ENCODE assay signal across 9 cellular contexts in the genomic region with DNA sequence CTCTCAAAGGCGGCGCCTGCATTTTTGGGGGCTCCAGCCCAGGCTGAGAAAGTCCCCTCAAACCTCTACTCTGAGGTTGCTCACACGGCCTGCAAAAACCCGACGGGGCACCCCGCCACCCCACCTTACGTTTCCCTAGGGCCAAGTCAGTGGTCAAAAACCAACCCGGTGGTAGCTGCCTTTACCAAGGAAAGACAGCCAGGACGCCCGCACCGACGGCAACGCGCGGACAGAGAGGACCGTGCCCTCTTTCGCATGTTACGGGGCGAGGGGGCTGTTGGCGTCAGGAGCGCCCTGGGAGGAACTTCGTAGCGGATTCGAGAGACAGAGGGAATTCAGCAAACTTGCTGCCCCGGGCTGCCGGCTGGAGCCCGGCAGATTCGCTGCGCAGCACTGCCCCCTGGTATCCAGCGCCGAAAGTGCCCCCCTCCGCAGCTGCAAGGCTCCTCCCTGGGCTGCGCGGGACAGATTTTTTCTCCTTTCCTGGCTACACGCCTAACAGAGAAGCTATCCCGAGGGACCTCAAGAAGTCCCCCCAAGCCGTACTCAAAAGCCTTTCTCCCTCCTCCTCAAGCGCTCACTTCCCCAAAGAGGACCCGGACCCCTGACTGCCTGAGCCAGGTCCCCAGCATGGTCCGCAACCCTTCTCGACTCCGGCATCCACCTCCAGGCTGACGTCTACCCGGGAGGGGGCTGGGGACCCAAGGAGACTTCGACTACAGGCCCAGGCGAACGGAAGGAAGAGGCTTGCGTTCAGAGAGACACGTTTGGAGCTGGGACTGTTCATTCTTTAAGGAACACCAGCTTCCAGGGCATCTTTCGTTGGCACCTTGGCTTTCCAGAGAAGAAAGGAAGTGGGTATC. TPM values are rescaled to one million over a fixed set of nuclear protein-coding genes. Genes with fewer than 3 reads are reported as not detected.
DNase-seq lines count a peak whose midpoint lies in the region; ATAC-seq, FAIRE-seq and TF ChIP-seq lines count a peak whose summit lies in the region.
"Had no signal": no experiment of that assay in that cellular context is flagged by ENCODE, and none has a peak within 500 bp of the region (broad histone marks: within the 10 kb centered on the region; RNA-seq: fewer than 3 reads in every experiment).

No MANE protein-coding gene starts in this region.

- H3K36me3 ChIP-seq in brain microvascular endothelial cell (replicated peaks): no peaks in the 10 kb centered on the region
- H3K36me3 ChIP-seq in kidney (ENCODE audit: control insufficient read depth in 1 of 2, insufficient read depth in 2 of 2, low read length in 2 of 2): no peaks in the 10 kb centered on the region
- no peaks in the 10 kb centered on the region for H3K36me3 ChIP-seq in thoracic aorta

- peaks cover 0 to 19% of the 10 kb centered on the region in 2 donors for H3K4me1 ChIP-seq in kidney (ENCODE audit: control insufficient read depth in 1 of 2, insufficient read depth in 1 of 2, low read depth in 1 of 2, low read length in 2 of 2)
- peaks cover 27 to 39% of the 10 kb centered on the region in 2 donors for H3K4me1 ChIP-seq in thoracic aorta (ENCODE audit: control insufficient read depth in 1 of 2, low read depth in 2 of 2)

- peak; percentile 53 for DNase-seq in activated CD4-positive, alpha-beta T cell treated with anti-CD3 and anti-CD28 coated beads for 48 hours
- DNase-seq in activated CD4-positive, alpha-beta T cell treated with anti-CD3 and anti-CD28 coated beads, Interleukin-2, amount 50 U/mL, for 4 hours: no peak
- DNase-seq in NCI-H1105 treated with DMSO at 0.1 percent for 48 hours (lab: John Stamatoyannopoulos, UW) (peak; percentile 7), brain microvascular endothelial cell (peak; percentile 16), kidney (peak; percentile 74), thoracic aorta (ENCODE audit: low spot score) (no peak)

- H3K9me3 ChIP-seq in kidney (ENCODE audit: control insufficient read depth in 1 of 2, low read length in 2 of 2) (no peaks in the 10 kb centered on the region), thoracic aorta (no peaks in the 10 kb centered on the region)

- no peak overlapping the region for H3K9ac ChIP-seq in kidney (ENCODE audit: low read length in 2 of 2)

- no peak for FAIRE-seq in kidney (lab: Jason Lieb, UNC)

- H3K27ac ChIP-seq in brain microvascular endothelial cell (no peak overlapping the region), kidney (ENCODE audit: low read depth in 2 of 2, low read length in 2 of 2) (no peak overlapping the region), thoracic aorta (no peak overlapping the region)

- in situ Hi-C loops in brain microvascular endothelial cell (cut with HindIII; ENCODE audit: low pct_ligation_motif_present, low sequenced_read_pairs): loop anchor here (25.0 kb wide), 2 partner anchors 353 to 478 kb away; no protein-coding TSS in a partner anchor

- H3K27me3 ChIP-seq in brain microvascular endothelial cell (replicated peaks): peaks cover 95% of the 10 kb centered on the region
- H3K27me3 ChIP-seq in thoracic aorta (replicated peaks; ENCODE audit: insufficient read depth): peaks cover 45% of the 10 kb centered on the region

- ATAC-seq in thoracic aorta (ENCODE audit: insufficient number of reproducible peaks, low FRiP score, low read depth) (no peak), HG03342 (IDR thresholded peaks at IDR 0.05; ENCODE audit: unreplicated experiment) (no peak), GM19395 (IDR thresholded peaks at IDR 0.05; ENCODE audit: unreplicated experiment) (no peak)

- H3K4me3 ChIP-seq in brain microvascular endothelial cell (ENCODE audit: low read depth, low read length) (no peak overlapping the region), kidney (ENCODE audit: low read length in 2 of 2) (peak overlapping the region in 1 of 2 donors; percentile 26), thoracic aorta (peak overlapping the region; percentile 65)

- intact Hi-C loops in kidney (cut with DNase I): no loop called here

- TF ChIP-seq CTCF in brain microvascular endothelial cell (IDR thresholded peaks at IDR 0.05; ENCODE audit: low read depth, low read length, missing control alignments) (peak; percentile 85), kidney (IDR thresholded peaks at IDR 0.05; ENCODE audit: borderline replicate concordance, extremely low read depth, insufficient read depth) (peak; percentile 44), thoracic aorta (IDR thresholded peaks at IDR 0.05) (peak; percentile 37)

RNA-seq across cellular contexts. Expression of gene VAX1, which starts 27.7 kb away (rescaled TPM):
- not detected for total RNA-seq in kidney
- polyA plus RNA-seq in kidney (ENCODE audit: insufficient read depth, low read depth, low replicate concordance): not detected
- not detected for total RNA-seq in thoracic aorta
- total RNA-seq: dermis microvascular lymphatic vessel endothelial cell had no signal

RNA-seq across cellular contexts. Expression of gene KCNK18, which starts 31.5 kb away (rescaled TPM):
- total RNA-seq in kidney (not detected), thoracic aorta (not detected)
- not detected for polyA plus RNA-seq in kidney (ENCODE audit: insufficient read depth, low read depth, low replicate concordance)
- total RNA-seq: dermis microvascular lymphatic vessel endothelial cell had no signal

Comparison
In these comparisons a context has a peak if more than half of its experiments do, and no peak if none do; other contexts are left out.
1. DNase-seq: peak in activated CD4-positive, alpha-beta T cell treated with anti-CD3 and anti-CD28 coated beads for 48 hours (single experiment), NCI-H1105 treated with DMSO at 0.1 percent for 48 hours (single experiment), brain microvascular endothelial cell (single experiment) and kidney (single experiment); none in activated CD4-positive, alpha-beta T cell treated with anti-CD3 and anti-CD28 coated beads, Interleukin-2, amount 50 U/mL, for 4 hours (0 of 2) and thoracic aorta (single experiment).
2. Peak in every context shown above with its lines, with median percentiles within 50 percentile points of each other: CTCF ChIP-seq.